In the genomic region with DNA sequence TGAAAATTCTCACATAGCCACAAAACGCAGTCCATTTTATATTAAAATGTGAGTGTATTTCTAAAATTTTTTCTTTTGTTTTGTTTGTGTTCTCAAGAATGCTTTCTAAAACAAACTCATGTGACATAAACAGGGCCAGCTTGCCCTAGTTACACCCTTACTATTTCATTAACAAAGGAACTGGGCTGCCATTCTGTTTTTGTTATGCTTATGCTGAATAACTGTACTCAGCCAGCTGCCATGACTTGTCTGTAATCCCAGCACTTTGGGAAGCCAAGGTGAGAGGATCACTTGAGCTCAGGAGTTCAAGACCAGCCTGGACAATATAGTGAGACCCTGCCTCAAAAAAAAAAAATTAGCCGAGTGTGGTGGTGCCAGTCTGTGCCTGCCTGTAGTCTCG, we compare ENCODE assay signal across 7 cellular contexts.
DNase-seq lines count a peak whose midpoint lies in the region; ATAC-seq, FAIRE-seq and TF ChIP-seq lines count a peak whose summit lies in the region.
"Not testable (repeated sequence)": the region's sequence is repeated elsewhere in the genome, so short reads cannot be mapped to it uniquely, and the experiment has no call there.

No MANE protein-coding gene starts in this region.

- FAIRE-seq in GM12891 (lab: Jason Lieb, UNC) (peak; percentile 16), islet of Langerhans (lab: Jason Lieb, UNC) (peak; percentile 47)

- H3K4me3 Mint-ChIP-seq in CD4-positive, alpha-beta T cell; WTC11: not testable (repeated sequence)
- H3K4me3 Mint-ChIP-seq in activated T-helper 17 cell treated with anti-CD3 and anti-CD28 coated beads, Interleukin-2, amount 50 U/mL, for 72 hours, result peak overlapping the region; percentile 82
- H3K4me3 Mint-ChIP-seq in stimulated activated effector memory CD8-positive, alpha-beta T cell treated with anti-CD3 and anti-CD28 coated beads, Interleukin-12 subunit alpha, Interleukin-12 subunit beta, amount 100 ng/mL, for 72 hours, result peak overlapping the region; percentile 57

- H3K27me3 ChIP-seq in CD4-positive, alpha-beta T cell (ENCODE audit: control insufficient read depth, insufficient read depth, low read length); HUES64 (ENCODE audit: insufficient read depth, low read length): not testable (repeated sequence)

- 96% methylated on average over 2 of the region's 3 CpGs for WGBS in HUES64

- H3K9me3 ChIP-seq in CD4-positive, alpha-beta T cell (ENCODE audit: control insufficient read depth, low read length); HUES64 (ENCODE audit: insufficient read depth, low read depth, low read length): not testable (repeated sequence)

- not testable (repeated sequence) for DNase-seq in CD4-positive, alpha-beta T cell; GM12891 (ENCODE audit: insufficient read length, low spot score); WTC11 (ENCODE audit: low spot score); stimulated activated effector memory CD8-positive, alpha-beta T cell treated with anti-CD3 and anti-CD28 coated beads, Interleukin-12 subunit alpha, Interleukin-12 subunit beta, amount 100 ng/mL, for 72 hours (ENCODE audit: low spot score in 2 of 2)

- H3K27ac ChIP-seq in CD4-positive, alpha-beta T cell (ENCODE audit: low read depth, low read length), result not testable (repeated sequence)
- H3K27ac ChIP-seq in HUES64 (ENCODE audit: low read depth, low read length), result peak overlapping the region; percentile 79; the same call in 1 of the 2 replicates

- peaks cover 82% of the 10 kb centered on the region for H3K4me1 Mint-ChIP-seq in CD4-positive, alpha-beta T cell (ENCODE audit: low read depth)
- H3K4me1 Mint-ChIP-seq in WTC11, result peaks cover 33% of the 10 kb centered on the region
- H3K4me1 Mint-ChIP-seq in activated T-helper 17 cell treated with anti-CD3 and anti-CD28 coated beads, Interleukin-2, amount 50 U/mL, for 72 hours, result peaks cover 61% of the 10 kb centered on the region
- H3K4me1 Mint-ChIP-seq in stimulated activated effector memory CD8-positive, alpha-beta T cell treated with anti-CD3 and anti-CD28 coated beads, Interleukin-12 subunit alpha, Interleukin-12 subunit beta, amount 100 ng/mL, for 72 hours, result peaks cover 66% of the 10 kb centered on the region

- CTCF ChIA-PET in CD4-positive, alpha-beta T cell (lab: Charles Lee), result interaction anchor here (1.3 to 1.7 kb wide), 2 partner anchors 13 to 24 kb away, joined by 3 to 4 read pairs; no protein-coding TSS in a partner anchor
- CTCF ChIA-PET in WTC11 (lab: Charles Lee), result not testable (repeated sequence)

- intact Hi-C loops in CD4-positive, alpha-beta T cell (cut with DNase I, micrococcal nuclease), result not testable (repeated sequence)

- H3K36me3 Mint-ChIP-seq in CD4-positive, alpha-beta T cell (ENCODE audit: low read depth), result peaks cover 57% of the 10 kb centered on the region
- H3K36me3 Mint-ChIP-seq in WTC11, result not testable (repeated sequence)
- peaks cover 87% of the 10 kb centered on the region for H3K36me3 Mint-ChIP-seq in activated T-helper 17 cell treated with anti-CD3 and anti-CD28 coated beads, Interleukin-2, amount 50 U/mL, for 72 hours (ENCODE audit: low read depth)
- peaks cover 99% of the 10 kb centered on the region for H3K36me3 Mint-ChIP-seq in stimulated activated effector memory CD8-positive, alpha-beta T cell treated with anti-CD3 and anti-CD28 coated beads, Interleukin-12 subunit alpha, Interleukin-12 subunit beta, amount 100 ng/mL, for 72 hours

- TF ChIP-seq CTCF in CD4-positive, alpha-beta T cell (IDR thresholded peaks at IDR 0.05); WTC11 (IDR thresholded peaks at IDR 0.05): not testable (repeated sequence)

- H3K9ac ChIP-seq in HUES64 (ENCODE audit: low read depth, low read length), result not testable (repeated sequence)

- not testable (repeated sequence) for ATAC-seq in CD4-positive, alpha-beta T cell (ENCODE audit: poor library complexity); activated T-helper 17 cell treated with anti-CD3 and anti-CD28 coated beads, Interleukin-2, amount 50 U/mL, for 72 hours (replicated peaks); stimulated activated effector memory CD8-positive, alpha-beta T cell treated with anti-CD3 and anti-CD28 coated beads, Interleukin-12 subunit alpha, Interleukin-12 subunit beta, amount 100 ng/mL, for 72 hours
- peak; percentile 59 for ATAC-seq in WTC11

- H3K9me3 Mint-ChIP-seq in CD4-positive, alpha-beta T cell; WTC11; activated T-helper 17 cell treated with anti-CD3 and anti-CD28 coated beads, Interleukin-2, amount 50 U/mL, for 72 hours; stimulated activated effector memory CD8-positive, alpha-beta T cell treated with anti-CD3 and anti-CD28 coated beads, Interleukin-12 subunit alpha, Interleukin-12 subunit beta, amount 100 ng/mL, for 72 hours: not testable (repeated sequence)

- peak overlapping the region; percentile 81 for H3K27ac Mint-ChIP-seq in CD4-positive, alpha-beta T cell
- H3K27ac Mint-ChIP-seq in WTC11, result peak overlapping the region; percentile 48; the same call in 1 of the 2 replicates
- peak overlapping the region; percentile 93 for H3K27ac Mint-ChIP-seq in activated T-helper 17 cell treated with anti-CD3 and anti-CD28 coated beads, Interleukin-2, amount 50 U/mL, for 72 hours
- peak overlapping the region; percentile 94 for H3K27ac Mint-ChIP-seq in stimulated activated effector memory CD8-positive, alpha-beta T cell treated with anti-CD3 and anti-CD28 coated beads, Interleukin-12 subunit alpha, Interleukin-12 subunit beta, amount 100 ng/mL, for 72 hours

- not testable (repeated sequence) for TF ChIP-seq POLR2A in GM12891 (IDR thresholded peaks at IDR 0.05; ENCODE audit: low read depth, low read length)

- not testable (repeated sequence) for H3K4me3 ChIP-seq in HUES64 (ENCODE audit: low read length)

- POLR2A ChIA-PET in CD4-positive, alpha-beta T cell (lab: Charles Lee), result interaction anchor here (0.7 kb wide), 1 partner anchor 18 kb away, joined by 3 read pairs; no protein-coding TSS in a partner anchor
- POLR2A ChIA-PET in WTC11 (lab: Charles Lee), result not testable (repeated sequence)

- H3K36me3 ChIP-seq in HUES64 (ENCODE audit: insufficient read depth, low read length), result not testable (repeated sequence)

- peaks cover 32% of the 10 kb centered on the region for H3K4me1 ChIP-seq in HUES64 (ENCODE audit: insufficient read depth, low read length)

- H3K27me3 Mint-ChIP-seq in CD4-positive, alpha-beta T cell; WTC11 (ENCODE audit: low read depth); activated T-helper 17 cell treated with anti-CD3 and anti-CD28 coated beads, Interleukin-2, amount 50 U/mL, for 72 hours: not testable (repeated sequence)

TF ChIP-seq in WTC11, 78 proteins besides CTCF, POLR2A, EP300 and RAD21:
- peak; percentile 71; the same call in 1 of the 2 replicates for TF ChIP-seq ZNF121 (CRISPR knock-in tag; IDR thresholded peaks at IDR 0.05)
TF ChIP-seq in WTC11: peak in this region for 1; not testable (repeated sequence) for 77.
